Comparison of ENCODE assay signal across 20 cellular contexts in genomic region chr3:84772841-84773240, GRCh38.
DNase-seq lines count a peak whose midpoint lies in the region; ATAC-seq and TF ChIP-seq lines count a peak whose summit lies in the region.
"Had no signal": no experiment of that assay in that cellular context is flagged by ENCODE, and none has a peak within 500 bp of the region (broad histone marks: within the 10 kb centered on the region; RNA-seq: fewer than 3 reads in every experiment).

No MANE protein-coding gene starts in this region.

- H3K27me3 Mint-ChIP-seq in neural progenitor cell (ENCODE audit: insufficient read depth, low read depth) = no peaks in the 10 kb centered on the region
- H3K27me3 Mint-ChIP-seq: stimulated activated memory B cell treated with anti-CD40 and anti-IgM and Interleukin-4, amounts not matched to agents 10 μg/mL and 1 μg/mL and 100 μg/mL, for 72 hours had no signal

- H3K9me3 ChIP-seq in body of pancreas (peaks cover 0 to 3% (median 0%) of the 10 kb centered on the region in 3 donors), neural progenitor cell (ENCODE audit: low read depth) (no peaks in the 10 kb centered on the region)

- H2AFZ ChIP-seq in neural progenitor cell (replicated peaks) = no peak overlapping the region
- H2AFZ ChIP-seq: GM23248 had no signal

- no peaks in the 10 kb centered on the region for H3K36me3 ChIP-seq in body of pancreas (replicated peaks in 1 of 2; ENCODE audit: insufficient read depth in 1 of 2, low read depth in 2 of 2)
- no peaks in the 10 kb centered on the region for H3K36me3 ChIP-seq in neural progenitor cell

- H3K79me2 ChIP-seq in neural progenitor cell (ENCODE audit: low read depth) = no peaks in the 10 kb centered on the region

- H3K9ac ChIP-seq in neural progenitor cell = no peak overlapping the region
- H3K9ac ChIP-seq: GM23248 had no signal

- DNase-seq in NCI-H2081 (lab: John Stamatoyannopoulos, UW) (peak; percentile 8 to 12), NCI-H2081 treated with DMSO at 0.1 percent for 48 hours (lab: John Stamatoyannopoulos, UW) (no peak), NCI-H2029 treated with DMSO at 0.1 percent for 48 hours (lab: John Stamatoyannopoulos, UW) (peak; percentile 2), body of pancreas (peak in 3 of 4 donors; percentile 6 to 39 (median 26)), neural progenitor cell (ENCODE audit: low spot score) (no peak)
- DNase-seq: activated gamma-delta T cell treated with Interleukin-2 at 50 U/mL for 16 hours; GF-D8; GM23248; KG1; mesenchymal stem cell; NCI-H1436; NK-92 treated with Interleukin-12 subunit alpha and Interleukin-12 subunit beta, amount 100 ng/mL, for 24 hours; nucleus accumbens; SHP77; trophoblast cell had no signal

- H3K27me3 ChIP-seq in body of pancreas = no peaks in the 10 kb centered on the region
- H3K27me3 ChIP-seq in neural progenitor cell = no peaks in the 10 kb centered on the region

- H3K36me3 Mint-ChIP-seq in neural progenitor cell = no peaks in the 10 kb centered on the region
- H3K36me3 Mint-ChIP-seq: stimulated activated memory B cell treated with anti-CD40 and anti-IgM and Interleukin-4, amounts not matched to agents 10 μg/mL and 1 μg/mL and 100 μg/mL, for 72 hours had no signal

- peak; percentile 52 for ATAC-seq in body of pancreas
- ATAC-seq in HG03460 (IDR thresholded peaks at IDR 0.05; ENCODE audit: unreplicated experiment) = no peak
- ATAC-seq in GM18498 (IDR thresholded peaks at IDR 0.05; ENCODE audit: unreplicated experiment) = no peak
- no peak for ATAC-seq in GM19397 (IDR thresholded peaks at IDR 0.05; ENCODE audit: unreplicated experiment)
- ATAC-seq: A549; stimulated activated memory B cell treated with anti-CD40 and anti-IgM and Interleukin-4, amounts not matched to agents 10 μg/mL and 1 μg/mL and 100 μg/mL, for 72 hours had no signal

- intact Hi-C loops in body of pancreas (cut with DNase I) = no loop called here

- H3K4me2 ChIP-seq in neural progenitor cell = no peak overlapping the region
- H3K4me2 ChIP-seq: A549 had no signal

- no peaks in the 10 kb centered on the region for H3F3A ChIP-seq in neural progenitor cell (ENCODE audit: low read depth)

- no peak overlapping the region for H3K4me3 ChIP-seq in body of pancreas
- no peak overlapping the region for H3K4me3 ChIP-seq in neural progenitor cell
- H3K4me3 ChIP-seq: A549, GM23248 had no signal

- TF ChIP-seq POLR2A in body of pancreas (IDR thresholded peaks at IDR 0.05) = no peak

- H3K27ac Mint-ChIP-seq in neural progenitor cell = no peak overlapping the region
- H3K27ac Mint-ChIP-seq: stimulated activated memory B cell treated with anti-CD40 and anti-IgM and Interleukin-4, amounts not matched to agents 10 μg/mL and 1 μg/mL and 100 μg/mL, for 72 hours had no signal

- no peaks in the 10 kb centered on the region for H3K4me1 Mint-ChIP-seq in neural progenitor cell
- H3K4me1 Mint-ChIP-seq: stimulated activated memory B cell treated with anti-CD40 and anti-IgM and Interleukin-4, amounts not matched to agents 10 μg/mL and 1 μg/mL and 100 μg/mL, for 72 hours had no signal

- H3K27ac ChIP-seq in body of pancreas (no peak overlapping the region), neural progenitor cell (no peak overlapping the region)
- H3K27ac ChIP-seq: A549, GM23248 had no signal

- TF ChIP-seq CTCF in body of pancreas (IDR thresholded peaks at IDR 0.05) (peak in 6 of 7 experiments; percentile 8 to 76 (median 42)), neural progenitor cell (IDR thresholded peaks at IDR 0.05) (peak; percentile 45)

- no peak overlapping the region for H3K4me3 Mint-ChIP-seq in neural progenitor cell
- H3K4me3 Mint-ChIP-seq: stimulated activated memory B cell treated with anti-CD40 and anti-IgM and Interleukin-4, amounts not matched to agents 10 μg/mL and 1 μg/mL and 100 μg/mL, for 72 hours had no signal

- peaks cover 15% of the 10 kb centered on the region for H3K9me3 Mint-ChIP-seq in neural progenitor cell

- no peaks in the 10 kb centered on the region for H3K4me1 ChIP-seq in body of pancreas
- no peaks in the 10 kb centered on the region for H3K4me1 ChIP-seq in neural progenitor cell
- H3K4me1 ChIP-seq: A549 had no signal

- 25 to 56% methylated on average over 1 of the region's 1 CpG for WGBS in body of pancreas, 2 donors

- H4K20me1 ChIP-seq in neural progenitor cell (ENCODE audit: low read depth) = no peaks in the 10 kb centered on the region

Comparison
In these comparisons a context has a peak if more than half of its experiments do, and no peak if none do; other contexts are left out.
1. DNase-seq: peak in NCI-H2081 (2 of 2), NCI-H2029 treated with DMSO at 0.1 percent for 48 hours (single experiment) and body of pancreas (3 of 4); none in NCI-H2081 treated with DMSO at 0.1 percent for 48 hours (single experiment) and neural progenitor cell (single experiment).